Comparison of ENCODE assay signal across 17 cellular contexts in the genomic region with DNA sequence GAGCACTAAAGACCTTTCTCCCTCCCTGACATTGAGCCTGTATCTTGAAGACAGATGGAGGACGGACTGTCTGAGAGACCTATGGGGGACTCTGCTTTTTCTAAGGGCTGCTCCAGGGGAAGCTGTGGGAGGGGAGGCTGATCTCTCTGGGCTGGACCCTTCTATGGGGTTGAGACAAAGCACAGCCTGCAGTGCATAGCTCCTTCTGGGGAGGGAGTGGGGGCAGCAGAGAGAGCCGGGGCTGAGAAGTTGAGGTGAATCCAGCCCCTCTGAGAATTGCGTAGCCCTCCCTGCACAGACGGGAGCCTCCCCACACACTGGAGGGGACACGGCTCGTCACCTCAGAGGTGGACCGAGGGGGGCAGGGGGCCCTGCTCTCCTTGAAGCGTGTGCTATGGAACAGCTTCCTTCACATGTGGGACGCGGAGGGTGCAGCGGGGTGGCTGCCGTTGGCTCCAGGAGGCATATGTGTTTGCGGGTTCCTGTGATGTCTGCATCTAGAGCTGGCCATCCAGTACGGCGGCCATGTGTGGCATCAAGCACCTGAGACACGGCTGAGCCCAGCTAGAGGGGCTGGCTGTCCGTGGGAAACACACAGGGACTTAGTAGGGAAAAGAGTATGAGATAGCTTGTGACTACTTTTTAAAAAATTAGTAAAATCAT.
DNase-seq lines count a peak whose midpoint lies in the region; TF ChIP-seq lines count a peak whose summit lies in the region.
"Had no signal": no experiment of that assay in that cellular context is flagged by ENCODE, and none has a peak within 500 bp of the region (broad histone marks: within the 10 kb centered on the region; RNA-seq: fewer than 3 reads in every experiment).

No MANE protein-coding gene starts in this region.

- peaks cover 0 to 2% of the 10 kb centered on the region in 2 donors for H3K9me3 ChIP-seq in neuronal stem cell (replicated peaks in 1 of 2; ENCODE audit: control insufficient read depth in 2 of 2, insufficient read depth in 1 of 2, low read depth in 1 of 2, low read length in 2 of 2)
- H3K9me3 ChIP-seq: HAP-1 had no signal

- no peak overlapping the region for H2BK15ac ChIP-seq in neuronal stem cell (ENCODE audit: low read length)

- H3K4me1 Mint-ChIP-seq in glutamatergic neuron (ENCODE audit: low read depth, unreplicated experiment), result peaks cover 29% of the 10 kb centered on the region

- no peak overlapping the region for H2AFZ ChIP-seq in neuronal stem cell (ENCODE audit: low read length)

- no peaks in the 10 kb centered on the region for H3K27me3 Mint-ChIP-seq in glutamatergic neuron (ENCODE audit: unreplicated experiment)

- no peak overlapping the region for H3K14ac ChIP-seq in neuronal stem cell (ENCODE audit: low read length)

- no peaks in the 10 kb centered on the region for H3K27me3 ChIP-seq in H7 (ENCODE audit: control insufficient read depth, insufficient read depth, low read length)
- peaks cover 0 to 2% (median 0%) of the 10 kb centered on the region in 3 experiments for H3K27me3 ChIP-seq in neuronal stem cell (ENCODE audit: control insufficient read depth in 3 of 3, insufficient read depth in 3 of 3, low read depth in 1 of 3, low read length in 3 of 3)

- no peaks in the 10 kb centered on the region for H3K79me1 ChIP-seq in neuronal stem cell (ENCODE audit: low read depth, low read length)

- peak overlapping the region; percentile 38 for H3K18ac ChIP-seq in neuronal stem cell (ENCODE audit: low read length)

- H2BK5ac ChIP-seq in neuronal stem cell (ENCODE audit: low read length), result no peak overlapping the region

- no peaks in the 10 kb centered on the region; the same call in 1 of the 2 replicates for H3K36me3 ChIP-seq in H7 (replicated peaks; ENCODE audit: control insufficient read depth, insufficient read depth, low read length)
- H3K36me3 ChIP-seq in neuronal stem cell (replicated peaks in 1 of 2; ENCODE audit: control insufficient read depth in 2 of 2, insufficient read depth in 2 of 2, low read length in 2 of 2), result no peaks in the 10 kb centered on the region
- H3K36me3 ChIP-seq: HAP-1 had no signal

- no peak overlapping the region for H2AK5ac ChIP-seq in neuronal stem cell (ENCODE audit: low read depth, low read length)

- H2BK12ac ChIP-seq in neuronal stem cell (ENCODE audit: low read length), result peak overlapping the region; percentile 3

- H3K4me3 Mint-ChIP-seq in glutamatergic neuron (ENCODE audit: unreplicated experiment), result no peak overlapping the region
- H3K4me3 Mint-ChIP-seq: CD8-positive, alpha-beta T cell had no signal

- H3K9ac ChIP-seq in neuronal stem cell (ENCODE audit: low read depth, low read length, poor library complexity), result no peak overlapping the region

- peaks cover 2% of the 10 kb centered on the region for H3K9me3 Mint-ChIP-seq in glutamatergic neuron (ENCODE audit: unreplicated experiment)

- peak overlapping the region; percentile 81 for H3K27ac Mint-ChIP-seq in glutamatergic neuron (ENCODE audit: unreplicated experiment)
- H3K27ac Mint-ChIP-seq: CD8-positive, alpha-beta T cell had no signal

- no peaks in the 10 kb centered on the region for H3K4me1 ChIP-seq in neuronal stem cell (ENCODE audit: control insufficient read depth in 2 of 2, insufficient read depth in 1 of 2, low read depth in 1 of 2, low read length in 2 of 2)
- H3K4me1 ChIP-seq: HAP-1 had no signal

- DNase-seq in H7, result peak; percentile 82
- peak; percentile 61 for DNase-seq in NCI-H524 treated with DMSO at 0.1 percent for 48 hours (lab: John Stamatoyannopoulos, UW)
- DNase-seq in glutamatergic neuron, result peak; percentile 50
- DNase-seq in neuronal stem cell (ENCODE audit: low spot score), result no peak
- DNase-seq in KBM-7, result no peak
- no peak for DNase-seq in activated CD4-positive, alpha-beta T cell treated with anti-CD3 and anti-CD28 coated beads for 4 hours
- DNase-seq in activated T-cell treated with anti-CD3 and anti-CD28 coated beads for 4 hours, result no peak
- DNase-seq: C1 segment of cervical spinal cord; CD8-positive, alpha-beta T cell; Kasumi-1; NCI-H1694 treated with DMSO at 0.1 percent for 48 hours; NCI-H2081 treated with DMSO at 0.1 percent for 48 hours; NCI-H226; NCI-H510A treated with DMSO at 0.1 percent for 48 hours; OCI-M1; SHP77 had no signal

- no peak overlapping the region for H4K91ac ChIP-seq in neuronal stem cell (ENCODE audit: low read depth, low read length, poor library complexity)

- no peak for TF ChIP-seq CTCF in glutamatergic neuron (IDR thresholded peaks at IDR 0.05; ENCODE audit: partially characterized antibody, unreplicated experiment)

- in situ Hi-C loops in KBM-7 (cut with MboI; ENCODE audit: low pct_unique_long_range_greater_than_20kb, low sequenced_read_pairs), result no loop called here

- H3K4me2 ChIP-seq in neuronal stem cell (ENCODE audit: insufficient read depth, low read length, poor library complexity, severe bottlenecking), result no peak overlapping the region

- H3K27ac ChIP-seq in neuronal stem cell (replicated peaks; ENCODE audit: low read length), result no peak overlapping the region

- no CpG with 5 or more reads among the region's 17 CpGs for WGBS in neuronal stem cell (ENCODE audit: extremely low coverage in 2 of 2, insufficient read length in 2 of 2, insufficient replicate concordance in 1 of 2), 2 donors

- peak overlapping the region; percentile 45 for H4K8ac ChIP-seq in neuronal stem cell (ENCODE audit: low read depth, low read length)

- H3K36me3 Mint-ChIP-seq in glutamatergic neuron (ENCODE audit: unreplicated experiment), result peaks cover 11% of the 10 kb centered on the region
- H3K36me3 Mint-ChIP-seq: CD8-positive, alpha-beta T cell had no signal

- no peak overlapping the region for H3K4me3 ChIP-seq in H7 (ENCODE audit: insufficient read depth, low read depth, low read length)
- H3K4me3 ChIP-seq in neuronal stem cell (ENCODE audit: low read length in 2 of 2), result peak overlapping the region in 1 of 2 donors; percentile 51
- H3K4me3 ChIP-seq: HAP-1 had no signal

- no peak overlapping the region for H3K4ac ChIP-seq in neuronal stem cell (ENCODE audit: low read length)

- H3K23ac ChIP-seq in neuronal stem cell (ENCODE audit: low read depth, low read length, poor library complexity), result peak overlapping the region; percentile 62

- no peak overlapping the region for H2BK120ac ChIP-seq in neuronal stem cell (ENCODE audit: low read depth, low read length)

Comparison
In these comparisons a context has a peak if more than half of its experiments do, and no peak if none do; other contexts are left out.
1. DNase-seq: peak in H7 (single experiment), NCI-H524 treated with DMSO at 0.1 percent for 48 hours (single experiment) and glutamatergic neuron (single experiment); none in neuronal stem cell (single experiment), KBM-7 (single experiment), activated CD4-positive, alpha-beta T cell treated with anti-CD3 and anti-CD28 coated beads for 4 hours (0 of 2) and activated T-cell treated with anti-CD3 and anti-CD28 coated beads for 4 hours (single experiment).